Comparison of ENCODE assay signal across 28 cellular contexts in the genomic region with DNA sequence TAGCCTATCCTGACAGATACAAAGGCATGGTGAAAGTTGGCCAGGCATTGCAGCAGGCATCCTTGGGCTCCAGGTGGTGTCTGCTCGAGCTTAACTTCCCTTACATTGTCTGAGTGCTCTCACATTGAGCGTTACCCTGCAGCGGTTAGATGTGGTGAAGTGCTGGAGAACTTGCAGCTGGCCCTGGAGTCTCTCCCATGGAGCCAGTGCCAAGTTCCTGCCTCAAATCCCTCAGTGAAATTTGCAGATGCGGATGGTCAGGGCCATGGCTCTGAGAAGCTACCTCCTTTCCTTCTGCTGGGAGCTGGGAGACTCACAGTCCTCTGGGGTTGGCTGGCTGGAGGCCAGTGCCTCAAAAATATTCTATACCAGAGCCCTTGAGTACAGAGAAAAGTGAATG.
"Had no signal": no experiment of that assay in that cellular context is flagged by ENCODE, and none has a peak within 500 bp of the region (broad histone marks: within the 10 kb centered on the region; RNA-seq: fewer than 3 reads in every experiment).

No MANE protein-coding gene starts in this region.

- H3K9me3 Mint-ChIP-seq: central memory CD8-positive, alpha-beta T cell had no signal

- H3K27me3 ChIP-seq: adrenal gland, breast epithelium, MG63 had no signal

- H3K27ac Mint-ChIP-seq: activated B cell treated with CpG ODN at 0.5 μM for 24 hours; activated CD4-positive, alpha-beta memory T cell treated with anti-CD3 and anti-CD28 coated beads, Interleukin-2, amount 10 ng/mL, durations not matched to agents 7 days and 5 days; activated T-cell treated with anti-CD3 and anti-CD28 coated beads, Interleukin-2, amount 50 U/mL, for 72 hours; activated T-helper 2 cell treated with anti-CD3 and anti-CD28 coated beads, Interferon-gamma antibody, Interleukin-2, Interleukin-4, amounts not matched to agents 10 μg/mL and 5 μg/mL and 100 μg/mL, durations not matched to agents 14 hours and 24 hours and 36 hours had no signal

- H3K9me3 ChIP-seq: adrenal gland, MG63 had no signal

- ATAC-seq: activated T-cell treated with anti-CD3 and anti-CD28 coated beads, Interleukin-2, amount 50 U/mL, for 72 hours; K562; PC-3; T-cell had no signal

- DNase-seq: activated B cell treated with CpG ODN at 0.5 μM for 24 hours; activated CD4-positive, alpha-beta memory T cell treated with anti-CD3 and anti-CD28 coated beads, Interleukin-2, amount 10 ng/mL, durations not matched to agents 7 days and 5 days; activated CD4-positive, alpha-beta T cell treated with anti-CD3 and anti-CD28 coated beads for 1 hour; activated CD4-positive, alpha-beta T cell treated with anti-CD3 and anti-CD28 coated beads, Interleukin-2, amount 50 U/mL, for 1 hour; activated gamma-delta T cell treated with Interleukin-2 at 50 U/mL for 16 hours; activated naive CD4-positive, alpha-beta T cell treated with anti-CD3 and anti-CD28 coated beads, Interleukin-2, amount 10 ng/mL, durations not matched to agents 7 days and 5 days; activated naive CD8-positive, alpha-beta T cell treated with anti-CD3 and anti-CD28 coated beads, Interleukin-2, amount 10 ng/mL, durations not matched to agents 7 days and 5 days; activated T-cell treated with anti-CD3 and anti-CD28 coated beads, Interleukin-2, amount 50 U/mL, for 72 hours; adrenal gland; anterior cingulate cortex; Kasumi-1; MG63; NCI-H1105; NCI-H1436; NCI-H1694 treated with DMSO at 0.1 percent for 48 hours; NCI-H2029 treated with DMSO at 0.1 percent for 48 hours; NCI-H345; NCI-H510A; NCI-H526 treated with DMSO at 0.1 percent for 48 hours; NCI-H82; PC-3; SHP77 treated with DMSO at 0.1 percent for 48 hours; T-cell; T1000 had no signal

- H3K27me3 Mint-ChIP-seq: central memory CD8-positive, alpha-beta T cell had no signal

- H3K4me3 Mint-ChIP-seq: activated B cell treated with CpG ODN at 0.5 μM for 24 hours; activated CD4-positive, alpha-beta memory T cell treated with anti-CD3 and anti-CD28 coated beads, Interleukin-2, amount 10 ng/mL, durations not matched to agents 7 days and 5 days; activated naive CD4-positive, alpha-beta T cell treated with anti-CD3 and anti-CD28 coated beads, Interleukin-2, amount 10 ng/mL, durations not matched to agents 7 days and 5 days; activated naive CD8-positive, alpha-beta T cell treated with anti-CD3 and anti-CD28 coated beads, Interleukin-2, amount 10 ng/mL, durations not matched to agents 7 days and 5 days; activated T-cell treated with anti-CD3 and anti-CD28 coated beads, Interleukin-2, amount 50 U/mL, for 72 hours had no signal

- H3K4me3 ChIP-seq: adrenal gland, breast epithelium, K562, MG63 had no signal

- H3K27ac ChIP-seq: adrenal gland, breast epithelium had no signal

- H3K36me3 ChIP-seq: adrenal gland, breast epithelium, MG63 had no signal
